ENCODE assay signal across 24 cellular contexts in the genomic region with DNA sequence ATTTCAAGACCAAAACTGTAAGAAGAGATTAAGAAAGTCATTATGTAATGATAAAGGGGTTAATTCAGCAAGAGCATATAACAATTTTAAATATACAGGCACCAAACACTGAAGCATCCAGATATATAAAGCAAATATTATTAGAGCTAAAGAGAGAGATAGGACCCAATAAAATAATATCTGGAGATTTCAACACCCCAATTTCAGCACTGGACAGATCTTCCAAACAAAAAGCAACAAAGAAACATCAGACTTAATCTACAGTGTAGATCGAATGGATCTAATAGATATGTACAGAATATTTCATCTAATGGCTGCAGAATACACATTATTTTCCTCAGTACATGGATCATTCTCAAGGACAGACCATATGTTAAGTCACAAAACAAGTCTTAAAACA.
DNase-seq lines count a peak whose midpoint lies in the region; ATAC-seq, FAIRE-seq and TF ChIP-seq lines count a peak whose summit lies in the region.
"Had no signal": no experiment of that assay in that cellular context is flagged by ENCODE, and none has a peak within 500 bp of the region (broad histone marks: within the 10 kb centered on the region; RNA-seq: fewer than 3 reads in every experiment).

No MANE protein-coding gene starts in this region.

- no peak for TF ChIP-seq EP300 in Ishikawa (IDR thresholded peaks at IDR 0.05; ENCODE audit: borderline replicate concordance)

- no peak for ATAC-seq in right lobe of liver
- no peak for ATAC-seq in HCT116

- BruUV-seq in HCT116 (replicated peaks; lab: Mats Ljungman, UMichigan) (no TSS peak), OCI-LY7 (replicated peaks; lab: Mats Ljungman, UMichigan) (no TSS peak)

- H3K9ac ChIP-seq in liver (ENCODE audit: low read depth in 1 of 2, low read length in 2 of 2) (no peak overlapping the region), HCT116 (ENCODE audit: low read length) (no peak overlapping the region)
- H3K9ac ChIP-seq: BLaER1 had no signal

- H3K4me1 ChIP-seq in liver (ENCODE audit: control insufficient read depth in 4 of 4, insufficient read depth in 4 of 4, low read length in 3 of 4) (peaks cover 0 to 4% (median 0%) of the 10 kb centered on the region in 4 donors), right lobe of liver (peaks cover 0 to 8% (median 0%) of the 10 kb centered on the region in 4 donors), HCT116 (ENCODE audit: control insufficient read depth in 1 of 2, insufficient read depth in 2 of 2, low read length in 2 of 2) (peaks cover 0 to 9% of the 10 kb centered on the region in 2 experiments; a peak in 2 of 4 replicates), OCI-LY7 (ENCODE audit: insufficient read depth, low read length, poor library complexity, severe bottlenecking) (no peaks in the 10 kb centered on the region)
- H3K4me1 ChIP-seq: BE2C had no signal

- intact Hi-C loops in right lobe of liver (cut with DNase I) (loop anchor here in 1 of 2 donors (10.0 kb wide), 1 partner anchor 199 kb away; no protein-coding TSS in a partner anchor), HCT116 (cut with micrococcal nuclease) (loop anchor here (10.0 kb wide), 1 partner anchor 371 kb away; no protein-coding TSS in a partner anchor), OCI-LY7 (cut with micrococcal nuclease; ENCODE audit: unreplicated experiment) (no loop called here)

- no peak for FAIRE-seq in HTR-8/SVneo (lab: Jason Lieb, UNC)
- FAIRE-seq: GM12891, GM19239 had no signal

- H3K4me3 ChIP-seq in liver (ENCODE audit: low read depth in 1 of 3, low read length in 3 of 3) (no peak overlapping the region), right lobe of liver (no peak overlapping the region), HCT116 (replicated peaks in 1 of 2; ENCODE audit: low read depth in 1 of 2, low read length in 2 of 2) (no peak overlapping the region), OCI-LY7 (ENCODE audit: low read depth, low read length, poor library complexity, severe bottlenecking) (no peak overlapping the region)
- H3K4me3 ChIP-seq: BLaER1 had no signal

- H2AFZ ChIP-seq in HCT116 (ENCODE audit: low read depth, low read length, poor library complexity, severe bottlenecking) (no peak overlapping the region), OCI-LY7 (ENCODE audit: low read length) (no peak overlapping the region)

- no peak for TF ChIP-seq POLR2A in right lobe of liver (IDR thresholded peaks at IDR 0.05)
- no peak for TF ChIP-seq POLR2A in HCT116 (IDR thresholded peaks at IDR 0.05; ENCODE audit: borderline replicate concordance, extremely low read depth, insufficient read depth, insufficient read length)

- no peak overlapping the region for H3K27ac ChIP-seq in liver (ENCODE audit: low read depth in 1 of 2, low read length in 2 of 2)
- H3K27ac ChIP-seq in right lobe of liver, result no peak overlapping the region
- no peak overlapping the region for H3K27ac ChIP-seq in HCT116 (ENCODE audit: low read depth, low read length)
- no peak overlapping the region for H3K27ac ChIP-seq in OCI-LY7 (ENCODE audit: low read depth, low read length, poor library complexity, severe bottlenecking)
- H3K27ac ChIP-seq: 22Rv1, BLaER1 had no signal

- CTCF ChIA-PET in HCT116 (lab: Charles Lee), result no interaction called here
- CTCF ChIA-PET in OCI-LY7 (lab: Charles Lee; ENCODE audit: unreplicated experiment), result no interaction called here

- WGBS in liver, result 93% methylated on average over 1 of the region's 1 CpG
- 80% methylated on average over 1 of the region's 1 CpG for WGBS in right lobe of liver (ENCODE audit: insufficient coverage, low coverage, low lambda C conversion rate, missing lambda C conversion rate)

- no peaks in the 10 kb centered on the region for H4K20me1 ChIP-seq in HCT116 (ENCODE audit: insufficient read depth)
- H4K20me1 ChIP-seq in OCI-LY7 (ENCODE audit: insufficient read depth, low read length), result no peaks in the 10 kb centered on the region
- H4K20me1 ChIP-seq: BLaER1 had no signal

- TF ChIP-seq CTCF in liver (IDR thresholded peaks at IDR 0.05; ENCODE audit: low read depth, low read length, missing input control) (no peak), right lobe of liver (IDR thresholded peaks at IDR 0.05) (no peak), HCT116 (IDR thresholded peaks at IDR 0.05 in 2 of 3, conservative IDR thresholded peaks at IDR 0.05 in 1 of 3; ENCODE audit: borderline replicate concordance in 1 of 3, insufficient read depth in 1 of 3, low read depth in 2 of 3, low read length in 2 of 3) (no peak), OCI-LY7 (conservative IDR thresholded peaks at IDR 0.05; ENCODE audit: low read length) (no peak)

- DNase-seq in right lobe of liver, result no peak
- DNase-seq in HCT116 (ENCODE audit: low read depth, low spot score), result no peak
- no peak for DNase-seq in HTR-8/SVneo (ENCODE audit: insufficient read length, low spot score)
- no peak for DNase-seq in OCI-LY7 (ENCODE audit: low spot score)
- DNase-seq: ACHN; BE2C; C1 segment of cervical spinal cord; CD4-positive, alpha-beta memory T cell; CD4-positive, CD25-positive, alpha-beta regulatory T cell; CD8-positive, alpha-beta memory T cell; COR-L47; DMS 273 treated with DMSO at 0.1 percent for 48 hours; DMS153; DMS53; DMS79; DND-41; EL; GDM1 had no signal

- H3K9me3 ChIP-seq in liver (ENCODE audit: control insufficient read depth in 4 of 4, low read length in 3 of 4) (no peaks in the 10 kb centered on the region), right lobe of liver (no peaks in the 10 kb centered on the region), HCT116 (ENCODE audit: control insufficient read depth in 1 of 2, insufficient read depth in 1 of 2, low read depth in 1 of 2, low read length in 2 of 2) (no peaks in the 10 kb centered on the region), OCI-LY7 (ENCODE audit: low read length) (no peaks in the 10 kb centered on the region)
- H3K9me3 ChIP-seq: BE2C, BLaER1 had no signal

- TF ChIP-seq RAD21 in liver (IDR thresholded peaks at IDR 0.05) (no peak), HCT116 (IDR thresholded peaks at IDR 0.05; ENCODE audit: low read depth) (no peak), Ishikawa (IDR thresholded peaks at IDR 0.05; ENCODE audit: low read depth) (no peak)

- no peak overlapping the region for H3K4me2 ChIP-seq in HCT116 (ENCODE audit: low read length)
- H3K4me2 ChIP-seq in OCI-LY7 (ENCODE audit: low read length), result no peak overlapping the region
- H3K4me2 ChIP-seq: BLaER1 had no signal

- no peaks in the 10 kb centered on the region for H3K79me2 ChIP-seq in HCT116 (ENCODE audit: insufficient read depth, low read length)
- no peaks in the 10 kb centered on the region for H3K79me2 ChIP-seq in OCI-LY7 (ENCODE audit: insufficient read depth, low read depth, low read length)

- POLR2A ChIA-PET in HCT116 (lab: Charles Lee), result no interaction called here
- POLR2A ChIA-PET in OCI-LY7 (lab: Charles Lee), result no interaction called here

- no peaks in the 10 kb centered on the region for H3K27me3 ChIP-seq in liver (ENCODE audit: control insufficient read depth in 4 of 4, insufficient read depth in 4 of 4, low read length in 3 of 4)
- H3K27me3 ChIP-seq in right lobe of liver, result no peaks in the 10 kb centered on the region
- H3K27me3 ChIP-seq in HCT116 (ENCODE audit: insufficient read depth, low read length), result no peaks in the 10 kb centered on the region
- H3K27me3 ChIP-seq: BLaER1 had no signal

- RAD21 ChIA-PET in HCT116 (lab: Charles Lee; ENCODE audit: low non-redundant PET in 1 of 2, low total read pairs in 2 of 2, uncharacterized antibody in 2 of 2, unreplicated experiment in 2 of 2), result no interaction called here

- no peaks in the 10 kb centered on the region for H3K36me3 ChIP-seq in liver (ENCODE audit: control insufficient read depth in 4 of 4, insufficient read depth in 3 of 4, low read depth in 1 of 4, low read length in 3 of 4)
- H3K36me3 ChIP-seq in right lobe of liver, result no peaks in the 10 kb centered on the region
- H3K36me3 ChIP-seq in HCT116 (ENCODE audit: control insufficient read depth in 1 of 2, insufficient read depth in 2 of 2, low read length in 2 of 2), result no peaks in the 10 kb centered on the region
- no peaks in the 10 kb centered on the region for H3K36me3 ChIP-seq in OCI-LY7 (ENCODE audit: insufficient read depth, low read length)
- H3K36me3 ChIP-seq: BE2C, BLaER1 had no signal

- H3K9me2 ChIP-seq in HCT116 (ENCODE audit: insufficient read depth) (no peaks in the 10 kb centered on the region), OCI-LY7 (ENCODE audit: insufficient read depth, low read length) (no peaks in the 10 kb centered on the region)

TF ChIP-seq in liver, 16 proteins besides CTCF, POLR2A, EP300 and RAD21 (continues in another document):
- TF ChIP-seq SP1 (IDR thresholded peaks at IDR 0.05), result no peak
- TF ChIP-seq, protein P1, sequence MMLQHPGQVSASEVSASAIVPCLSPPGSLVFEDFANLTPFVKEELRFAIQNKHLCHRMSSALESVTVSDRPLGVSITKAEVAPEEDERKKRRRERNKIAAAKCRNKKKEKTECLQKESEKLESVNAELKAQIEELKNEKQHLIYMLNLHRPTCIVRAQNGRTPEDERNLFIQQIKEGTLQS (IDR thresholded peaks at IDR 0.05), result no peak

TF ChIP-seq in HCT116, 20 proteins besides CTCF, POLR2A, EP300 and RAD21 (continues in another document):
- TF ChIP-seq ZNF274 (IDR thresholded peaks at IDR 0.05; ENCODE audit: low read depth, low read length), result no peak

TF ChIP-seq in Ishikawa, 13 proteins besides CTCF, POLR2A, EP300 and RAD21 (continues in another document):
- TF ChIP-seq, protein P2, sequence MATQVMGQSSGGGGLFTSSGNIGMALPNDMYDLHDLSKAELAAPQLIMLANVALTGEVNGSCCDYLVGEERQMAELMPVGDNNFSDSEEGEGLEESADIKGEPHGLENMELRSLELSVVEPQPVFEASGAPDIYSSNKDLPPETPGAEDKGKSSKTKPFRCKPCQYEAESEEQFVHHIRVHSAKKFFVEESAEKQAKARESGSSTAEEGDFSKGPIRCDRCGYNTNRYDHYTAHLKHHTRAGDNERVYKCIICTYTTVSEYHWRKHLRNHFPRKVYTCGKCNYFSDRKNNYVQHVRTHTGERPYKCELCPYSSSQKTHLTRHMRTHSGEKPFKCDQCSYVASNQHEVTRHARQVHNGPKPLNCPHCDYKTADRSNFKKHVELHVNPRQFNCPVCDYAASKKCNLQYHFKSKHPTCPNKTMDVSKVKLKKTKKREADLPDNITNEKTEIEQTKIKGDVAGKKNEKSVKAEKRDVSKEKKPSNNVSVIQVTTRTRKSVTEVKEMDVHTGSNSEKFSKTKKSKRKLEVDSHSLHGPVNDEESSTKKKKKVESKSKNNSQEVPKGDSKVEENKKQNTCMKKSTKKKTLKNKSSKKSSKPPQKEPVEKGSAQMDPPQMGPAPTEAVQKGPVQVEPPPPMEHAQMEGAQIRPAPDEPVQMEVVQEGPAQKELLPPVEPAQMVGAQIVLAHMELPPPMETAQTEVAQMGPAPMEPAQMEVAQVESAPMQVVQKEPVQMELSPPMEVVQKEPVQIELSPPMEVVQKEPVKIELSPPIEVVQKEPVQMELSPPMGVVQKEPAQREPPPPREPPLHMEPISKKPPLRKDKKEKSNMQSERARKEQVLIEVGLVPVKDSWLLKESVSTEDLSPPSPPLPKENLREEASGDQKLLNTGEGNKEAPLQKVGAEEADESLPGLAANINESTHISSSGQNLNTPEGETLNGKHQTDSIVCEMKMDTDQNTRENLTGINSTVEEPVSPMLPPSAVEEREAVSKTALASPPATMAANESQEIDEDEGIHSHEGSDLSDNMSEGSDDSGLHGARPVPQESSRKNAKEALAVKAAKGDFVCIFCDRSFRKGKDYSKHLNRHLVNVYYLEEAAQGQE (IDR thresholded peaks at IDR 0.05; ENCODE audit: low read depth), result peak; percentile 81
